Comparison of ENCODE assay signal across 10 cellular contexts in genomic region chr19:38813932-38814331, GRCh38. TPM values are rescaled to one million over a fixed set of nuclear protein-coding genes. Genes with fewer than 3 reads are reported as not detected.
A peak's percentile ranks its signal among the peaks of the same experiment; 100 is the strongest.
DNase-seq lines count a peak whose midpoint lies in the region; ATAC-seq, FAIRE-seq and TF ChIP-seq lines count a peak whose summit lies in the region.
"Not testable (repeated sequence)": the region's sequence is repeated elsewhere in the genome, so short reads cannot be mapped to it uniquely, and the experiment has no call there.
"Had no signal": no experiment of that assay in that cellular context is flagged by ENCODE, and none has a peak within 500 bp of the region (broad histone marks: within the 10 kb centered on the region; RNA-seq: fewer than 3 reads in every experiment).

No MANE protein-coding gene starts in this region.

- DNase-seq in Calu3; T-helper 17 cell; body of pancreas; hepatocyte (ENCODE audit: low spot score); pancreas; transverse colon: not testable (repeated sequence)

- H3K36me3 ChIP-seq in body of pancreas (replicated peaks in 1 of 2; ENCODE audit: insufficient read depth in 1 of 2, low read depth in 2 of 2); hepatocyte (replicated peaks; ENCODE audit: insufficient read depth, low read depth): not testable (repeated sequence)
- H3K36me3 ChIP-seq in pancreas (peaks cover 0 to 22% (median 9%) of the 10 kb centered on the region in 3 donors), transverse colon (peaks cover 0 to 20% (median 4%) of the 10 kb centered on the region in 4 donors)

- not testable (repeated sequence) for H3K27me3 Mint-ChIP-seq in Calu3 (ENCODE audit: unreplicated experiment); T-helper 17 cell

- H3K27me3 ChIP-seq in body of pancreas, hepatocyte, pancreas, transverse colon: not testable (repeated sequence)

- H3K79me2 ChIP-seq in hepatocyte: not testable (repeated sequence)

- H2AFZ ChIP-seq in hepatocyte: not testable (repeated sequence)

- H3K4me3 ChIP-seq in body of pancreas, hepatocyte, pancreas: not testable (repeated sequence)
- H3K4me3 ChIP-seq in transverse colon: peak overlapping the region in 1 of 4 donors; percentile 37

- TF ChIP-seq CTCF in Calu3 (IDR thresholded peaks at IDR 0.05; ENCODE audit: unreplicated experiment); body of pancreas (IDR thresholded peaks at IDR 0.05); hepatocyte (IDR thresholded peaks at IDR 0.05; ENCODE audit: poor library complexity); pancreas (IDR thresholded peaks at IDR 0.05); transverse colon (IDR thresholded peaks at IDR 0.05): not testable (repeated sequence)

- peaks cover 31% of the 10 kb centered on the region for H3K4me1 Mint-ChIP-seq in Calu3 (ENCODE audit: low read depth, unreplicated experiment)
- H3K4me1 Mint-ChIP-seq in T-helper 17 cell: not testable (repeated sequence)

- not testable (repeated sequence) for H3K9me3 Mint-ChIP-seq in Calu3 (ENCODE audit: low read depth, unreplicated experiment)

- BruUV-seq in Calu3 (replicated peaks; lab: Mats Ljungman, UMichigan): TSS peak; percentile 80

- H3K4me3 Mint-ChIP-seq in Calu3 (ENCODE audit: low read depth, unreplicated experiment); T-helper 17 cell: not testable (repeated sequence)

- H3K27ac ChIP-seq in body of pancreas: peak overlapping the region in 2 of 4 donors; percentile 14 to 77
- peak overlapping the region; percentile 60 for H3K27ac ChIP-seq in hepatocyte
- not testable (repeated sequence) for H3K27ac ChIP-seq in pancreas
- peak overlapping the region; percentile 85 to 94 (median 88) for H3K27ac ChIP-seq in transverse colon

- not testable (repeated sequence) for H3K4me2 ChIP-seq in hepatocyte

- CTCF ChIA-PET in Calu3 (lab: Charles Lee): interaction anchor here (0.6 to 0.7 kb wide), 3 partner anchors 66 to 195 kb away, joined by 3 to 5 read pairs (median 3); partner anchors contain the start of gene EIF3K

- peaks cover 81% of the 10 kb centered on the region for H3K36me3 Mint-ChIP-seq in Calu3 (ENCODE audit: insufficient read depth, unreplicated experiment)
- H3K36me3 Mint-ChIP-seq in T-helper 17 cell (ENCODE audit: low read depth): not testable (repeated sequence)

- not testable (repeated sequence) for TF ChIP-seq POLR2A in body of pancreas (IDR thresholded peaks at IDR 0.05); transverse colon (IDR thresholded peaks at IDR 0.05)

- not testable (repeated sequence) for FAIRE-seq in pancreas (lab: Jason Lieb, UNC)

- H3K4me1 ChIP-seq in body of pancreas (peaks cover 15% of the 10 kb centered on the region), hepatocyte (ENCODE audit: insufficient read depth) (peaks cover 12% of the 10 kb centered on the region), transverse colon (peaks cover 0 to 50% (median 41%) of the 10 kb centered on the region in 4 donors)
- H3K4me1 ChIP-seq in pancreas: not testable (repeated sequence)

- H3K9me2 ChIP-seq in hepatocyte (replicated peaks; ENCODE audit: insufficient read depth): not testable (repeated sequence)

- not testable (repeated sequence) for ATAC-seq in T-helper 17 cell
- ATAC-seq in body of pancreas: peak; percentile 5
- ATAC-seq in pancreas: peak in 3 of 4 donors; percentile 1 to 18 (median 4)

- not testable (repeated sequence) for H3K27ac Mint-ChIP-seq in Calu3 (ENCODE audit: unreplicated experiment)
- peak overlapping the region; percentile 79 for H3K27ac Mint-ChIP-seq in T-helper 17 cell

- WGBS in body of pancreas, 2 donors: 76 to 80% methylated on average over 2 of the region's 2 CpGs
- WGBS in hepatocyte (ENCODE audit: low lambda C conversion rate, missing lambda C conversion rate): 92% methylated on average over 2 of the region's 2 CpGs
- 72 to 86% methylated on average over 2 of the region's 2 CpGs for WGBS in pancreas, 2 donors
- 60 to 63% methylated on average over 2 of the region's 2 CpGs for WGBS in transverse colon (ENCODE audit: low coverage in 1 of 2), 2 donors

- intact Hi-C loops in Calu3 (cut with micrococcal nuclease; ENCODE audit: unreplicated experiment): loop anchor here (5.0 kb wide), 1 partner anchor 82 kb away; no protein-coding TSS in a partner anchor
- intact Hi-C loops in body of pancreas (cut with DNase I); pancreas (cut with DNase I); transverse colon (cut with DNase I; ENCODE audit: low total_unique reads): not testable (repeated sequence)

- not testable (repeated sequence) for H3K9me3 ChIP-seq in T-helper 17 cell (ENCODE audit: control insufficient read depth, low read length, poor library complexity, severe bottlenecking); body of pancreas; hepatocyte (ENCODE audit: low read depth); pancreas; transverse colon

- in situ Hi-C loops in transverse colon (cut with MboI; ENCODE audit: low pct_ligation_motif_present in 1 of 4, low pct_unique_long_range_greater_than_20kb in 1 of 4, low sequenced_read_pairs in 3 of 4): not testable (repeated sequence)

- TF ChIP-seq EP300 in transverse colon (IDR thresholded peaks at IDR 0.05; ENCODE audit: low read depth): not testable (repeated sequence)

- H4K20me1 ChIP-seq in hepatocyte (ENCODE audit: insufficient read depth, poor library complexity, severe bottlenecking): not testable (repeated sequence)

RNA-seq across cellular contexts. Expression of gene LGALS4, which starts 1.2 kb away (rescaled TPM):
- total RNA-seq in Calu3 (2022): 321 and 537 TPM in 2 replicates
- 1 to 10 TPM; 1.7 to 2.4 TPM for total RNA-seq in T-helper 17 cell
- total RNA-seq in body of pancreas: 100 to 1,000 TPM in 1 of 2 donors, 10 to 100 TPM in 1; 54.1 to 153 TPM
- total RNA-seq in hepatocyte: 147 and 148 TPM in 2 replicates
- polyA plus RNA-seq in hepatocyte: 181 and 199 TPM in 2 replicates
- 10 to 100 TPM; 14.2 to 87.7 (median 63.7) TPM for total RNA-seq in pancreas
- polyA plus RNA-seq in pancreas: 100 to 1,000 TPM in 1 of 2 donors, 10 to 100 TPM in 1; 80.9 to 135 TPM
- total RNA-seq in transverse colon: 1,000 to 10,000 TPM; 1,815 to 4,845 (median 3,695) TPM
- total RNA-seq: A172 had no signal
- polyA plus RNA-seq: CD4-positive, alpha-beta memory T cell had no signal

RNA-seq across cellular contexts. Expression of gene ECH1, which starts 17.7 kb away (rescaled TPM):
- total RNA-seq in Calu3 (2022) (253 and 291 TPM in 2 replicates), T-helper 17 cell (10 to 100 TPM; 75.5 to 95.8 TPM), body of pancreas (10 to 100 TPM; 87.4 to 93.3 TPM), hepatocyte (125 and 133 TPM in 2 replicates), pancreas (100 to 1,000 TPM in 1 of 6 donors, 10 to 100 TPM in 5; 70.7 to 126 (median 92.5) TPM), transverse colon (100 to 1,000 TPM; 181 to 313 (median 228) TPM)
- polyA plus RNA-seq in hepatocyte (272 and 284 TPM in 2 replicates), pancreas (100 to 1,000 TPM; 112 to 197 TPM)

RNA-seq across cellular contexts. Expression of gene LGALS7B, which starts 24.9 kb away (rescaled TPM):
- total RNA-seq in Calu3 (2022) (3.2 and 4.8 TPM in 2 replicates), T-helper 17 cell (not detected), body of pancreas (not detected), hepatocyte (0.64 TPM in 1 of 2 replicates, not detected in the other), pancreas (not detected), transverse colon (not detected)
- polyA plus RNA-seq in hepatocyte (0.72 TPM in 1 of 2 replicates, not detected in the other), pancreas (under 1 TPM in 1 of 2 donors, not detected in 1; 0.38 TPM)
- total RNA-seq: A172; A673; CD4-positive, alpha-beta memory T cell had no signal
- polyA plus RNA-seq: BJ; CD4-positive, alpha-beta memory T cell had no signal

RNA-seq across cellular contexts. Expression of gene HNRNPL, which starts 35.9 kb away (rescaled TPM):
- total RNA-seq in Calu3 (2022) (383 and 408 TPM in 2 replicates), T-helper 17 cell (100 to 1,000 TPM; 477 to 480 TPM), body of pancreas (100 to 1,000 TPM in 1 of 2 donors, 10 to 100 TPM in 1; 80.4 to 139 TPM), hepatocyte (154 and 209 TPM in 2 replicates), pancreas (100 to 1,000 TPM in 4 of 6 donors, 10 to 100 TPM in 2; 97.0 to 161 (median 129) TPM), transverse colon (100 to 1,000 TPM; 139 to 200 (median 174) TPM)
- polyA plus RNA-seq in hepatocyte (169 and 184 TPM in 2 replicates), pancreas (100 to 1,000 TPM in 1 of 2 donors, 10 to 100 TPM in 1; 89.2 to 128 TPM)

RNA-seq across cellular contexts. Expression of gene LGALS7, which starts 40.6 kb away (rescaled TPM):
- total RNA-seq in Calu3 (2022): not detected in 2 replicates
- total RNA-seq in T-helper 17 cell: not detected
- not detected for total RNA-seq in body of pancreas
- not detected in 2 replicates for total RNA-seq in hepatocyte
- 1.2 TPM in 2 replicates for polyA plus RNA-seq in hepatocyte
- total RNA-seq in pancreas: not detected
- not detected for polyA plus RNA-seq in pancreas
- not detected for total RNA-seq in transverse colon
- total RNA-seq: A172; A673; CD4-positive, alpha-beta memory T cell had no signal
- polyA plus RNA-seq: BJ; CD4-positive, alpha-beta memory T cell had no signal
